9 cellular contexts compared by ENCODE assay signal in genomic region chr4:38488891-38489861, GRCh38.
A peak's percentile ranks its signal among the peaks of the same experiment; 100 is the strongest.
DNase-seq lines count a peak whose midpoint lies in the region; ATAC-seq and TF ChIP-seq lines count a peak whose summit lies in the region.
"Had no signal": no experiment of that assay in that cellular context is flagged by ENCODE, and none has a peak within 500 bp of the region (broad histone marks: within the 10 kb centered on the region; RNA-seq: fewer than 3 reads in every experiment).

No MANE protein-coding gene starts in this region.

- H3K4me1 Mint-ChIP-seq in CD4-positive, alpha-beta T cell (ENCODE audit: low read depth) = peaks cover 40% of the 10 kb centered on the region
- peaks cover 33 to 42% (median 40%) of the 10 kb centered on the region in 4 donors for H3K4me1 Mint-ChIP-seq in naive thymus-derived CD8-positive, alpha-beta T cell

- ATAC-seq in CD4-positive, alpha-beta T cell (ENCODE audit: poor library complexity) = no peak
- no peak for ATAC-seq in naive thymus-derived CD8-positive, alpha-beta T cell
- ATAC-seq in HG02938 (IDR thresholded peaks at IDR 0.05; ENCODE audit: unreplicated experiment) = no peak

- H3K9me3 Mint-ChIP-seq in CD4-positive, alpha-beta T cell = no peaks in the 10 kb centered on the region
- H3K9me3 Mint-ChIP-seq in naive thymus-derived CD8-positive, alpha-beta T cell = peaks cover 0 to 2% (median 0%) of the 10 kb centered on the region in 9 donors

- CTCF ChIA-PET in CD4-positive, alpha-beta T cell (lab: Charles Lee) = interaction anchor here (1.5 kb wide), 1 partner anchor 102 kb away, joined by 3 read pairs; no protein-coding TSS in a partner anchor

- H3K9me3 ChIP-seq in CD4-positive, alpha-beta T cell (ENCODE audit: control insufficient read depth, low read length) = no peaks in the 10 kb centered on the region
- H3K9me3 ChIP-seq in esophagus muscularis mucosa = no peaks in the 10 kb centered on the region
- H3K9me3 ChIP-seq in spleen = no peaks in the 10 kb centered on the region

- TF ChIP-seq POLR2A in esophagus muscularis mucosa (IDR thresholded peaks at IDR 0.05; ENCODE audit: low read depth) (no peak), spleen (IDR thresholded peaks at IDR 0.05) (no peak)

- peak overlapping the region; percentile 21 for H3K27ac ChIP-seq in CD4-positive, alpha-beta T cell (ENCODE audit: low read depth, low read length)
- H3K27ac ChIP-seq in esophagus muscularis mucosa (replicated peaks in 1 of 4) = peak overlapping the region in 2 of 4 donors; percentile 53 to 65
- peak overlapping the region in 2 of 8 donors; percentile 5 to 15 for H3K27ac ChIP-seq in spleen

- H3K4me3 Mint-ChIP-seq in CD4-positive, alpha-beta T cell = peak overlapping the region; percentile 73
- H3K4me3 Mint-ChIP-seq in naive thymus-derived CD8-positive, alpha-beta T cell = peak overlapping the region; percentile 63 to 85 (median 82)

- peaks cover 17 to 21% (median 20%) of the 10 kb centered on the region in 4 donors for H3K4me1 ChIP-seq in esophagus muscularis mucosa
- peaks cover 0 to 10% (median 0%) of the 10 kb centered on the region in 6 donors for H3K4me1 ChIP-seq in spleen

- no peak for TF ChIP-seq EP300 in esophagus muscularis mucosa (IDR thresholded peaks at IDR 0.05)

- intact Hi-C loops in CD4-positive, alpha-beta T cell (cut with DNase I, micrococcal nuclease) = no loop called here
- intact Hi-C loops in esophagus muscularis mucosa (cut with DNase I) = no loop called here
- intact Hi-C loops in spleen (cut with DNase I; ENCODE audit: low total_unique reads) = no loop called here

- POLR2A ChIA-PET in CD4-positive, alpha-beta T cell (lab: Charles Lee) = interaction anchor here (0.8 to 1.3 kb wide), 7 partner anchors 9 to 186 kb away, joined by 3 to 6 read pairs (median 3); no protein-coding TSS in a partner anchor
- POLR2A ChIA-PET in naive thymus-derived CD8-positive, alpha-beta T cell (lab: Charles Lee) = interaction anchor here (0.6 to 2.4 kb wide), 8 partner anchors 10 to 174 kb away, joined by 3 to 20 read pairs (median 6); no protein-coding TSS in a partner anchor

- H3K27me3 Mint-ChIP-seq in CD4-positive, alpha-beta T cell = no peaks in the 10 kb centered on the region
- H3K27me3 Mint-ChIP-seq in naive thymus-derived CD8-positive, alpha-beta T cell = no peaks in the 10 kb centered on the region

- peak overlapping the region; percentile 93 for H3K27ac Mint-ChIP-seq in CD4-positive, alpha-beta T cell
- H3K27ac Mint-ChIP-seq in naive thymus-derived CD8-positive, alpha-beta T cell = peak overlapping the region; percentile 90 to 99 (median 95)

- no peak overlapping the region for H3K4me3 ChIP-seq in esophagus muscularis mucosa
- H3K4me3 ChIP-seq in spleen = no peak overlapping the region

- TF ChIP-seq CTCF in CD4-positive, alpha-beta T cell (IDR thresholded peaks at IDR 0.05) = no peak
- TF ChIP-seq CTCF in esophagus muscularis mucosa (IDR thresholded peaks at IDR 0.05) (no peak), spleen (IDR thresholded peaks at IDR 0.05 in 8 of 11, conservative IDR thresholded peaks at IDR 0.05 in 3 of 11) (no peak)

- 65% methylated on average over 10 of the region's 10 CpGs for WGBS in esophagus muscularis mucosa
- 80 to 89% (median 86%) methylated on average over 10 of the region's 10 CpGs for WGBS in spleen, 5 donors

- no peak for DNase-seq in CD4-positive, alpha-beta T cell
- peak; percentile 5 for DNase-seq in NCI-H1694 treated with DMSO at 0.1 percent for 48 hours (lab: John Stamatoyannopoulos, UW)
- peak; percentile 75 for DNase-seq in esophagus muscularis mucosa (ENCODE audit: extremely low spot score)
- no peak for DNase-seq in naive thymus-derived CD8-positive, alpha-beta T cell
- DNase-seq in cerebellar nuclear complex (lab: John Stamatoyannopoulos, UW) = no peak
- no peak for DNase-seq in spleen
- no peak for DNase-seq in LoVo (ENCODE audit: low spot score)
- DNase-seq: DMS153 had no signal

- H3K27me3 ChIP-seq in CD4-positive, alpha-beta T cell (ENCODE audit: control insufficient read depth, insufficient read depth, low read length) = no peaks in the 10 kb centered on the region
- H3K27me3 ChIP-seq in esophagus muscularis mucosa (no peaks in the 10 kb centered on the region), spleen (replicated peaks in 1 of 7) (no peaks in the 10 kb centered on the region)

- no peaks in the 10 kb centered on the region for H3K36me3 Mint-ChIP-seq in CD4-positive, alpha-beta T cell (ENCODE audit: low read depth)
- H3K36me3 Mint-ChIP-seq in naive thymus-derived CD8-positive, alpha-beta T cell = no peaks in the 10 kb centered on the region

- H3K36me3 ChIP-seq in esophagus muscularis mucosa (no peaks in the 10 kb centered on the region), spleen (no peaks in the 10 kb centered on the region)

Comparison
In these comparisons a context has a peak if more than half of its experiments do, and no peak if none do; other contexts are left out.
1. DNase-seq: peak in NCI-H1694 treated with DMSO at 0.1 percent for 48 hours (single experiment) and esophagus muscularis mucosa (single experiment); none in CD4-positive, alpha-beta T cell (0 of 10), naive thymus-derived CD8-positive, alpha-beta T cell (0 of 10), cerebellar nuclear complex (0 of 2), spleen (single experiment) and LoVo (single experiment).